ENCODE assay signal across 11 cellular contexts in the genomic region with DNA sequence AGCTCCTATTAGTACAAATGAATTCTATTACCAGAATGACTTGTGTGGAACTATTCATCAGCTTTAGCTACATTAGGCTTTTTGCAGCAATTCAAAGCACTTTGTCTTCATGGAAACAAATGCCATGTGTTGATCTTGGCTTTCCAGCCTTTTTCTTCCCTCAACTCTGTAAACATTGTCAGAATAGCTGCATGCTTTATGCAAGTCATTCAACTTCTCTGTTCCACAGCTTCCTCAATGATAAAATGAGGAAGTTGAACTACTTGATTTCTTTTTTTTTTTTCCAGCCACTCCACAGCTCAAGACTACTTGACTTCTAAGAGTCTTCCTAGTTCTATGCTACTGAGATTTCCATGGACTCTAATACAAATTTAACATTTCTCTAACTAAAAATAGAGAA.
DNase-seq lines count a peak whose midpoint lies in the region; ATAC-seq lines count a peak whose summit lies in the region.
"Had no signal": no experiment of that assay in that cellular context is flagged by ENCODE, and none has a peak within 500 bp of the region (broad histone marks: within the 10 kb centered on the region; RNA-seq: fewer than 3 reads in every experiment).

No MANE protein-coding gene starts in this region.

- H3K27ac ChIP-seq in cingulate gyrus (ENCODE audit: low read depth, low read length), result peak overlapping the region; percentile 62
- H3K27ac ChIP-seq: gastrocnemius medialis had no signal

- H3K36me3 Mint-ChIP-seq in memory B cell, result peaks cover 22% of the 10 kb centered on the region

- peaks cover 9% of the 10 kb centered on the region for H3K4me1 Mint-ChIP-seq in memory B cell

- H3K9me3 Mint-ChIP-seq in memory B cell, result no peaks in the 10 kb centered on the region

- no peak overlapping the region for H3K4me3 Mint-ChIP-seq in memory B cell

- H3K27me3 Mint-ChIP-seq in memory B cell, result no peaks in the 10 kb centered on the region

- H3K27ac Mint-ChIP-seq in memory B cell, result no peak overlapping the region

- ATAC-seq in memory B cell (ENCODE audit: low read depth) (peak; percentile 86), HG02610 (IDR thresholded peaks at IDR 0.05; ENCODE audit: unreplicated experiment) (no peak), HG03432 (IDR thresholded peaks at IDR 0.05; ENCODE audit: unreplicated experiment) (no peak), GM18909 (IDR thresholded peaks at IDR 0.05; ENCODE audit: poor library complexity, unreplicated experiment) (no peak)
- ATAC-seq: gastrocnemius medialis had no signal

- DNase-seq in AML-193 (lab: John Stamatoyannopoulos, UW) (peak; percentile 21 to 55), NAMALWA (ENCODE audit: low spot score) (peak; percentile 40), memory B cell (ENCODE audit: low spot score in 2 of 2) (peak in 1 of 2 donors; percentile 2), HPDE6-E6E7 (ENCODE audit: extremely low spot score) (no peak)
- DNase-seq: central memory CD4-positive, alpha-beta T cell; gastrocnemius medialis; NCI-H1436 treated with DMSO at 0.1 percent for 48 hours had no signal
